In the genomic region with DNA sequence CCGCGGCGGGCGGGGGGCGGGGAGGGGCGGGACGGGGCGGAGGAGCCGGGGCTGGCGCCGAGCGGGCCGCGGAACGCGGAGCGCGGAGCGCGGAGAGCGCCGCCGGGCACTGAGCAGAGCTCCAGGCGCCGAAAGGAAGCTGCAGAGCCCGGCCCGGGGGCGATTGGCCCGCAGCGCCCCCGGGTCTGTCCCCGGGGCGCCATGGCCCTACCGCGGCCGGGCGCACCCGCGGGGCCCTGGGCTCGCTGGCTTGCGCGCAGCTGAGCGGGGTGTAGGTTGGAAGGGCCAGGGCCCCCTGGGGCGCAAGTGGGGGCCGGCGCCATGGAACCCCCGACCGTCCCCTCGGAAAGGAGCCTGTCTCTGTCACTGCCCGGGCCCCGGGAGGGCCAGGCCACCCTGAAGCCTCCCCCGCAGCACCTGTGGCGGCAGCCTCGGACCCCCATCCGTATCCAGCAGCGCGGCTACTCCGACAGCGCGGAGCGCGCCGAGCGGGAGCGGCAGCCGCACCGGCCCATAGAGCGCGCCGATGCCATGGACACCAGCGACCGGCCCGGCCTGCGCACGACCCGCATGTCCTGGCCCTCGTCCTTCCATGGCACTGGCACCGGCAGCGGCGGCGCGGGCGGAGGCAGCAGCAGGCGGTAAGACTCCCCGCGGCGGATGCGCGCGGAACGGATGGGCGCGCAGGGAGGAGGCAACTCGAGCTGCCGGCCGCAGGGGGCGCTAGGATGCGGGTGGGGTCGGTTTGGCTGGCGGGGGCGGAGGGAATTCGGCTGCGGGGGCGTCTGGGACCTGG, we compare ENCODE assay signal across 9 cellular contexts. TPM values are rescaled to one million over a fixed set of nuclear protein-coding genes. Genes with fewer than 3 reads are reported as not detected.
DNase-seq lines count a peak whose midpoint lies in the region; ATAC-seq and TF ChIP-seq lines count a peak whose summit lies in the region.
"Had no signal": no experiment of that assay in that cellular context is flagged by ENCODE, and none has a peak within 500 bp of the region (broad histone marks: within the 10 kb centered on the region; RNA-seq: fewer than 3 reads in every experiment).

A gene (plus strand): TSS at position 95 of the 796 bp plus-strand sequence. CDS start 227 bp downstream, at position 322.

- DNase-seq in NCI-H82 (lab: John Stamatoyannopoulos, UW) (peak; percentile 75), NCI-H82 treated with DMSO at 0.1 percent for 48 hours (lab: John Stamatoyannopoulos, UW; ENCODE audit: unreplicated experiment) (no peak), NCI-H524 (lab: John Stamatoyannopoulos, UW) (peak; percentile 69 to 75), left cardiac atrium (no peak), spleen (peak; percentile 89)
- DNase-seq in activated effector memory CD4-positive, alpha-beta T cell treated with Interleukin-2 at 50 U/mL for 16 hours = peak; percentile 36
- DNase-seq in NK-92 treated with Interleukin-12 subunit alpha and Interleukin-12 subunit beta, amount 100 ng/mL, for 24 hours (lab: John Stamatoyannopoulos, UW) = no peak

- no peaks in the 10 kb centered on the region for H3K9me3 ChIP-seq in spleen

- 1 to 2% (median 1%) methylated on average over 23 to 104 of the region's 104 CpGs for WGBS in spleen, 5 donors

- no peak for ATAC-seq in left cardiac atrium
- no peak for ATAC-seq in GM18868 (IDR thresholded peaks at IDR 0.05; ENCODE audit: unreplicated experiment)

- intact Hi-C loops in left cardiac atrium (cut with DNase I) = no loop called here
- intact Hi-C loops in spleen (cut with DNase I; ENCODE audit: low total_unique reads) = no loop called here

- no peak within 1 kb of the TSS for H3K27ac ChIP-seq in spleen
- H3K27ac ChIP-seq: epithelial cell of prostate had no signal

- peak within 1 kb of the TSS in 7 of 8 donors; percentile 4 to 64 (median 25) for H3K4me3 ChIP-seq in spleen

- no peaks in the 10 kb centered on the region for H3K36me3 ChIP-seq in spleen

- H3K4me1 ChIP-seq in spleen = peaks cover 45 to 97% (median 82%) of the 10 kb centered on the region in 6 donors

- no peak for TF ChIP-seq POLR2A in spleen (IDR thresholded peaks at IDR 0.05)

- peak in 6 of 11 experiments; percentile 22 to 64 (median 50) for TF ChIP-seq CTCF in spleen (IDR thresholded peaks at IDR 0.05 in 8 of 11, conservative IDR thresholded peaks at IDR 0.05 in 3 of 11)

- peaks cover 9 to 97% (median 69%) of the 10 kb centered on the region in 7 donors for H3K27me3 ChIP-seq in spleen (replicated peaks in 1 of 7)

RNA-seq across cellular contexts. Expression of the gene that starts here (rescaled TPM):
- total RNA-seq in left cardiac atrium (10 to 100 TPM; 13.5 to 13.7 TPM), spleen (10 to 100 TPM; 12.0 to 17.3 (median 13.3) TPM)
- polyA plus RNA-seq in spleen = 1 to 10 TPM; 2.1 to 4.4 (median 3.2) TPM

Comparison
In these comparisons a context has a peak if more than half of its experiments do, and no peak if none do; other contexts are left out.
1. DNase-seq: peak in NCI-H82 (single experiment), NCI-H524 (2 of 2), activated effector memory CD4-positive, alpha-beta T cell treated with Interleukin-2 at 50 U/mL for 16 hours (single experiment) and spleen (single experiment); none in NCI-H82 treated with DMSO at 0.1 percent for 48 hours (single experiment), left cardiac atrium (single experiment) and NK-92 treated with Interleukin-12 subunit alpha and Interleukin-12 subunit beta, amount 100 ng/mL, for 24 hours (single experiment).